ENCODE assay signal across 8 cellular contexts in the genomic region with DNA sequence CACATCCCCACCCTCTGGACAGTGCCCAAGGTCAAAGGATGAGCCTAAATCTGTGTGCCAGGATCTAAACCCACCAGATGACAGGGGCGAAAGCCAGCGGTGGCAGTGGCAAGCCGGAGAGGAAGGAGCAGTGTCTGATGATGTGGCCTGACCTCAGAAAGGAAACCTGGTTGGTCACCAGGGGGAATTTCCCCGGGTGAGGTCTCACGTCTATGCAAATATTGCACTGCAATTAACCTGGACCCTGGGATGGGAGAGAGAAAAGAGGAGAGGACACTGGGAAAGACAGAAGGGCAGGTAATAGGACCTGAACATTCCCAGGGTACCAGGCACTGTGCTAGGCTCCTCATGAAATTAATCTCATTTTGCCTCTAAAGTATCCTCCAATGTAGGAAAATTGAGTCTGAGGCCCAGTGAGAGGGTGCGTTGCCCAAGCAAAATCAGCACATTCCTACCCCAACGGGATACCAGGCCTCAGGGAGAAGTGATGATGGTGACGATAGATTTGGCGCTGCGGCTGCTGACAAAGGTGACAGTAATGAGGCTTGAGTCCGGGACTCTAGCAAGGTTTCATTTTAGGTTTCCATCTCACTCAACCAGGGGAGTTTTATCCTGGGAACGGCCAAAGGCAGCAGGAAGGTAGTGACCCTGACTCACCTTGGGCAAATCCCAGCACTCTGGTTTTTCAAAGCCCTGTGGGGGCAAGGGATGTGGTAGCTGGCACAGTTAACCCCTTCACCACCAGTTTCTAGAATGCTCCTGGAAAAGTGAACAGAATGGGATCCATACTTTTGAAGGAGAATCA. TPM values are rescaled to one million over a fixed set of nuclear protein-coding genes. Genes with fewer than 3 reads are reported as not detected.
DNase-seq lines count a peak whose midpoint lies in the region; ATAC-seq and TF ChIP-seq lines count a peak whose summit lies in the region.

No MANE protein-coding gene starts in this region.

- no peaks in the 10 kb centered on the region for H3K9me3 ChIP-seq in HUES48 (ENCODE audit: control insufficient read depth, insufficient read depth, low read length)

- peaks cover 68% of the 10 kb centered on the region for H3K4me1 Mint-ChIP-seq in activated T-cell treated with anti-CD3 and anti-CD28 coated beads, Interleukin-2, amount 50 U/mL, for 24 hours (ENCODE audit: low read depth)
- peaks cover 78 to 79% of the 10 kb centered on the region in 2 donors for H3K4me1 Mint-ChIP-seq in immature natural killer cell

- TF ChIP-seq CTCF in lower leg skin (IDR thresholded peaks at IDR 0.05), result no peak

- no peaks in the 10 kb centered on the region for H3K27me3 ChIP-seq in HUES48 (ENCODE audit: control insufficient read depth, insufficient read depth, low read length)

- H3K27ac ChIP-seq in HUES48 (ENCODE audit: low read depth, low read length), result peak overlapping the region; percentile 25

- DNase-seq in EH (ENCODE audit: low read depth) (peak; percentile 52), immature natural killer cell (peak; percentile 72 to 84 (median 82)), NCI-H187 (lab: John Stamatoyannopoulos, UW) (no peak), lower leg skin (ENCODE audit: low spot score in 2 of 2) (no peak)
- DNase-seq in activated T-cell treated with anti-CD3 and anti-CD28 coated beads, Interleukin-2, amount 50 U/mL, for 24 hours, result peak; percentile 72
- DNase-seq in stimulated activated CD8-positive, alpha-beta memory T cell treated with anti-CD3 and anti-CD28 coated beads, Interleukin-7, amount 100 ng/mL, for 1 hour (ENCODE audit: low read depth in 2 of 2), result peak; percentile 25 to 36

- 56 to 67% methylated on average over 12 of the region's 12 CpGs for WGBS in lower leg skin, 2 donors

- peaks cover 22% of the 10 kb centered on the region; the same call in 1 of the 2 replicates for H3K4me1 ChIP-seq in HUES48 (ENCODE audit: control insufficient read depth, insufficient read depth, low read length)

- peak overlapping the region; percentile 93 for H3K27ac Mint-ChIP-seq in activated T-cell treated with anti-CD3 and anti-CD28 coated beads, Interleukin-2, amount 50 U/mL, for 24 hours
- H3K27ac Mint-ChIP-seq in immature natural killer cell, result peak overlapping the region; percentile 85 to 98 (median 96)

- H3K4me3 Mint-ChIP-seq in activated T-cell treated with anti-CD3 and anti-CD28 coated beads, Interleukin-2, amount 50 U/mL, for 24 hours, result peak overlapping the region; percentile 59
- H3K4me3 Mint-ChIP-seq in immature natural killer cell, result peak overlapping the region; percentile 73 to 90 (median 81)

- intact Hi-C loops in lower leg skin (cut with DNase I; ENCODE audit: low total_unique reads), result no loop called here

- H3K4me3 ChIP-seq in HUES48 (ENCODE audit: low read depth, low read length) (no peak overlapping the region), lower leg skin (ENCODE audit: low read depth, poor library complexity, severe bottlenecking) (no peak overlapping the region)

- peaks cover 18% of the 10 kb centered on the region for H3K36me3 Mint-ChIP-seq in activated T-cell treated with anti-CD3 and anti-CD28 coated beads, Interleukin-2, amount 50 U/mL, for 24 hours (ENCODE audit: low read depth)
- H3K36me3 Mint-ChIP-seq in immature natural killer cell, result no peaks in the 10 kb centered on the region

- no peaks in the 10 kb centered on the region for H3K9me3 Mint-ChIP-seq in activated T-cell treated with anti-CD3 and anti-CD28 coated beads, Interleukin-2, amount 50 U/mL, for 24 hours
- no peaks in the 10 kb centered on the region for H3K9me3 Mint-ChIP-seq in immature natural killer cell

- no peaks in the 10 kb centered on the region for H3K27me3 Mint-ChIP-seq in activated T-cell treated with anti-CD3 and anti-CD28 coated beads, Interleukin-2, amount 50 U/mL, for 24 hours
- peaks cover 7 to 27% (median 23%) of the 10 kb centered on the region in 3 donors for H3K27me3 Mint-ChIP-seq in immature natural killer cell (ENCODE audit: low read depth in 3 of 3)

- no peak for TF ChIP-seq POLR2A in lower leg skin (IDR thresholded peaks at IDR 0.05)

- ATAC-seq in GM21390 (IDR thresholded peaks at IDR 0.05; ENCODE audit: unreplicated experiment), result peak; percentile 76

- H3K9ac ChIP-seq in HUES48 (ENCODE audit: low read depth, low read length), result no peak overlapping the region

- H3K36me3 ChIP-seq in HUES48 (ENCODE audit: control insufficient read depth, insufficient read depth, low read length), result no peaks in the 10 kb centered on the region

RNA-seq across cellular contexts. Expression of a gene that starts 13.4 kb away (rescaled TPM):
- polyA plus RNA-seq in immature natural killer cell, result 10 to 100 TPM; 21.8 to 62.4 (median 40.2) TPM
- 100 to 1,000 TPM in 1 of 4 donors, 10 to 100 TPM in 3; 91.2 to 123 (median 98.1) TPM for total RNA-seq in lower leg skin

Comparison
In these comparisons a context has a peak if more than half of its experiments do, and no peak if none do; other contexts are left out.
1. DNase-seq: peak in EH (single experiment), activated T-cell treated with anti-CD3 and anti-CD28 coated beads, Interleukin-2, amount 50 U/mL, for 24 hours (single experiment), immature natural killer cell (3 of 3) and stimulated activated CD8-positive, alpha-beta memory T cell treated with anti-CD3 and anti-CD28 coated beads, Interleukin-7, amount 100 ng/mL, for 1 hour (2 of 2); none in NCI-H187 (0 of 2) and lower leg skin (0 of 2).